13 cellular contexts compared by ENCODE assay signal in genomic region chr7:129017933-129018538, GRCh38. TPM values are rescaled to one million over a fixed set of nuclear protein-coding genes. Genes with fewer than 3 reads are reported as not detected.
DNase-seq lines count a peak whose midpoint lies in the region; ATAC-seq and TF ChIP-seq lines count a peak whose summit lies in the region.
"Had no signal": no experiment of that assay in that cellular context is flagged by ENCODE, and none has a peak within 500 bp of the region (broad histone marks: within the 10 kb centered on the region; RNA-seq: fewer than 3 reads in every experiment).

No MANE protein-coding gene starts in this region.

- no peak for TF ChIP-seq EP300 in sigmoid colon (IDR thresholded peaks at IDR 0.05)

- 89 to 93% methylated on average over 4 of the region's 4 CpGs for WGBS in sigmoid colon, 2 donors

- peaks cover 0 to 48% (median 18%) of the 10 kb centered on the region in 4 donors for H3K36me3 ChIP-seq in sigmoid colon

- TF ChIP-seq POLR2A in sigmoid colon (IDR thresholded peaks at IDR 0.05), result no peak

- intact Hi-C loops in CD4-positive, alpha-beta T cell (cut with DNase I, micrococcal nuclease), result loop anchor here in 1 of 2 experiments (10.0 kb wide), 1 partner anchor 77 kb away; no protein-coding TSS in a partner anchor
- intact Hi-C loops in sigmoid colon (cut with DNase I), result no loop called here

- H3K27ac ChIP-seq in CD4-positive, alpha-beta T cell (ENCODE audit: low read depth, low read length), result no peak overlapping the region
- no peak overlapping the region for H3K27ac ChIP-seq in sigmoid colon

- H3K27me3 ChIP-seq in CD4-positive, alpha-beta T cell (ENCODE audit: control insufficient read depth, insufficient read depth, low read length), result no peaks in the 10 kb centered on the region
- no peaks in the 10 kb centered on the region for H3K27me3 ChIP-seq in sigmoid colon

- H3K9me3 Mint-ChIP-seq in stimulated activated naive CD8-positive, alpha-beta T cell treated with anti-CD3 and anti-CD28 coated beads, Interleukin-15, Interleukin-2, amounts not matched to agents 100 ng/mL and 50 ng/mL, for 24 hours, result no peaks in the 10 kb centered on the region
- no peaks in the 10 kb centered on the region for H3K9me3 Mint-ChIP-seq in CD4-positive, alpha-beta T cell
- no peaks in the 10 kb centered on the region for H3K9me3 Mint-ChIP-seq in stimulated activated effector memory CD8-positive, alpha-beta T cell treated with anti-CD3 and anti-CD28 coated beads, Interleukin-12 subunit alpha, Interleukin-12 subunit beta, amount 100 ng/mL, for 72 hours
- H3K9me3 Mint-ChIP-seq: activated CD4-positive, alpha-beta memory T cell treated with anti-CD3 and anti-CD28 coated beads, Interleukin-2, amount 10 ng/mL, durations not matched to agents 7 days and 5 days; T-helper 1 cell treated with Interleukin-12 subunit alpha and Interleukin-12 subunit beta and Interleukin-4 antibody, amounts not matched to agents 30 μg/mL and 1 μg/mL, for 36 hours had no signal

- H3K9me3 ChIP-seq in CD4-positive, alpha-beta T cell (ENCODE audit: control insufficient read depth, low read length), result no peaks in the 10 kb centered on the region
- no peaks in the 10 kb centered on the region for H3K9me3 ChIP-seq in sigmoid colon

- DNase-seq in stimulated activated naive CD8-positive, alpha-beta T cell treated with anti-CD3 and anti-CD28 coated beads, Interleukin-15, Interleukin-2, amounts not matched to agents 100 U/mL and 50 U/mL, for 24 hours, result no peak
- DNase-seq in CD4-positive, alpha-beta T cell, result no peak
- DNase-seq in sigmoid colon (no peak), cortex of kidney (lab: John Stamatoyannopoulos, UW) (no peak)
- no peak for DNase-seq in stimulated activated effector memory CD8-positive, alpha-beta T cell treated with anti-CD3 and anti-CD28 coated beads, Interleukin-12 subunit alpha, Interleukin-12 subunit beta, amount 100 ng/mL, for 72 hours (ENCODE audit: low spot score in 2 of 2)
- DNase-seq: activated CD4-positive, alpha-beta memory T cell treated with anti-CD3 and anti-CD28 coated beads, Interleukin-2, amount 10 ng/mL, durations not matched to agents 7 days and 5 days; kidney; trophoblast cell had no signal

- TF ChIP-seq CTCF in CD4-positive, alpha-beta T cell (IDR thresholded peaks at IDR 0.05), result no peak
- no peak for TF ChIP-seq CTCF in sigmoid colon (IDR thresholded peaks at IDR 0.05)

- peaks cover 34% of the 10 kb centered on the region for H3K4me1 Mint-ChIP-seq in stimulated activated naive CD8-positive, alpha-beta T cell treated with anti-CD3 and anti-CD28 coated beads, Interleukin-15, Interleukin-2, amounts not matched to agents 100 ng/mL and 50 ng/mL, for 24 hours (ENCODE audit: low read depth)
- H3K4me1 Mint-ChIP-seq in CD4-positive, alpha-beta T cell (ENCODE audit: low read depth), result peaks cover 38% of the 10 kb centered on the region
- peaks cover 26% of the 10 kb centered on the region for H3K4me1 Mint-ChIP-seq in stimulated activated effector memory CD8-positive, alpha-beta T cell treated with anti-CD3 and anti-CD28 coated beads, Interleukin-12 subunit alpha, Interleukin-12 subunit beta, amount 100 ng/mL, for 72 hours

- no peak overlapping the region for H3K4me3 Mint-ChIP-seq in stimulated activated naive CD8-positive, alpha-beta T cell treated with anti-CD3 and anti-CD28 coated beads, Interleukin-15, Interleukin-2, amounts not matched to agents 100 ng/mL and 50 ng/mL, for 24 hours
- no peak overlapping the region for H3K4me3 Mint-ChIP-seq in CD4-positive, alpha-beta T cell
- no peak overlapping the region for H3K4me3 Mint-ChIP-seq in stimulated activated effector memory CD8-positive, alpha-beta T cell treated with anti-CD3 and anti-CD28 coated beads, Interleukin-12 subunit alpha, Interleukin-12 subunit beta, amount 100 ng/mL, for 72 hours
- H3K4me3 Mint-ChIP-seq: activated CD4-positive, alpha-beta memory T cell treated with anti-CD3 and anti-CD28 coated beads, Interleukin-2, amount 10 ng/mL, durations not matched to agents 7 days and 5 days; T-helper 1 cell treated with Interleukin-12 subunit alpha and Interleukin-12 subunit beta and Interleukin-4 antibody, amounts not matched to agents 30 μg/mL and 1 μg/mL, for 36 hours had no signal

- no peak overlapping the region for H3K4me3 ChIP-seq in sigmoid colon

- POLR2A ChIA-PET in CD4-positive, alpha-beta T cell (lab: Charles Lee), result interaction anchor here (1.1 kb wide), 1 partner anchor 37 kb away, joined by 3 read pairs; the partner anchor contains the start of gene TNPO3

- no peaks in the 10 kb centered on the region for H3K4me1 ChIP-seq in sigmoid colon

- ATAC-seq in stimulated activated naive CD8-positive, alpha-beta T cell treated with anti-CD3 and anti-CD28 coated beads, Interleukin-15, Interleukin-2, amounts not matched to agents 100 U/mL and 50 U/mL, for 24 hours, result no peak
- ATAC-seq in GM21576 (IDR thresholded peaks at IDR 0.05; ENCODE audit: unreplicated experiment) (peak; percentile 67), HG03442 (IDR thresholded peaks at IDR 0.05; ENCODE audit: unreplicated experiment) (peak; percentile 49)
- no peak for ATAC-seq in CD4-positive, alpha-beta T cell (ENCODE audit: poor library complexity)
- ATAC-seq in stimulated activated effector memory CD8-positive, alpha-beta T cell treated with anti-CD3 and anti-CD28 coated beads, Interleukin-12 subunit alpha, Interleukin-12 subunit beta, amount 100 ng/mL, for 72 hours, result no peak
- ATAC-seq: sciatic nerve had no signal

- no peaks in the 10 kb centered on the region for H3K27me3 Mint-ChIP-seq in stimulated activated naive CD8-positive, alpha-beta T cell treated with anti-CD3 and anti-CD28 coated beads, Interleukin-15, Interleukin-2, amounts not matched to agents 100 ng/mL and 50 ng/mL, for 24 hours
- no peaks in the 10 kb centered on the region for H3K27me3 Mint-ChIP-seq in CD4-positive, alpha-beta T cell
- H3K27me3 Mint-ChIP-seq: activated CD4-positive, alpha-beta memory T cell treated with anti-CD3 and anti-CD28 coated beads, Interleukin-2, amount 10 ng/mL, durations not matched to agents 7 days and 5 days had no signal

- peak overlapping the region; percentile 53 for H3K27ac Mint-ChIP-seq in stimulated activated naive CD8-positive, alpha-beta T cell treated with anti-CD3 and anti-CD28 coated beads, Interleukin-15, Interleukin-2, amounts not matched to agents 100 ng/mL and 50 ng/mL, for 24 hours
- no peak overlapping the region for H3K27ac Mint-ChIP-seq in CD4-positive, alpha-beta T cell
- H3K27ac Mint-ChIP-seq in stimulated activated effector memory CD8-positive, alpha-beta T cell treated with anti-CD3 and anti-CD28 coated beads, Interleukin-12 subunit alpha, Interleukin-12 subunit beta, amount 100 ng/mL, for 72 hours, result no peak overlapping the region
- H3K27ac Mint-ChIP-seq: activated CD4-positive, alpha-beta memory T cell treated with anti-CD3 and anti-CD28 coated beads, Interleukin-2, amount 10 ng/mL, durations not matched to agents 7 days and 5 days; T-helper 1 cell treated with Interleukin-12 subunit alpha and Interleukin-12 subunit beta and Interleukin-4 antibody, amounts not matched to agents 30 μg/mL and 1 μg/mL, for 36 hours had no signal

- peaks cover 51% of the 10 kb centered on the region for H3K36me3 Mint-ChIP-seq in stimulated activated naive CD8-positive, alpha-beta T cell treated with anti-CD3 and anti-CD28 coated beads, Interleukin-15, Interleukin-2, amounts not matched to agents 100 ng/mL and 50 ng/mL, for 24 hours (ENCODE audit: low read depth)
- peaks cover 55% of the 10 kb centered on the region for H3K36me3 Mint-ChIP-seq in CD4-positive, alpha-beta T cell (ENCODE audit: low read depth)
- peaks cover 68% of the 10 kb centered on the region for H3K36me3 Mint-ChIP-seq in stimulated activated effector memory CD8-positive, alpha-beta T cell treated with anti-CD3 and anti-CD28 coated beads, Interleukin-12 subunit alpha, Interleukin-12 subunit beta, amount 100 ng/mL, for 72 hours

- CTCF ChIA-PET in CD4-positive, alpha-beta T cell (lab: Charles Lee), result no interaction called here

RNA-seq across cellular contexts. Expression of gene TNPO3, which starts 36.9 kb away (rescaled TPM):
- total RNA-seq in CD4-positive, alpha-beta T cell, result 10 to 100 TPM; 17.1 to 18.7 TPM
- 10 to 100 TPM; 35.2 to 40.5 (median 35.9) TPM for total RNA-seq in sigmoid colon
- polyA plus RNA-seq in sigmoid colon, result 10 to 100 TPM; 13.2 to 23.8 (median 16.0) TPM

Comparison
In these comparisons a context has a peak if more than half of its experiments do, and no peak if none do; other contexts are left out.
1. ATAC-seq: peak in GM21576 (single experiment) and HG03442 (single experiment); none in stimulated activated naive CD8-positive, alpha-beta T cell treated with anti-CD3 and anti-CD28 coated beads, Interleukin-15, Interleukin-2, amounts not matched to agents 100 U/mL and 50 U/mL, for 24 hours (single experiment), CD4-positive, alpha-beta T cell (single experiment) and stimulated activated effector memory CD8-positive, alpha-beta T cell treated with anti-CD3 and anti-CD28 coated beads, Interleukin-12 subunit alpha, Interleukin-12 subunit beta, amount 100 ng/mL, for 72 hours (single experiment).